19 cellular contexts compared by ENCODE assay signal in genomic region chr19:33329727-33330126, GRCh38. TPM values are rescaled to one million over a fixed set of nuclear protein-coding genes. Genes with fewer than 3 reads are reported as not detected.
DNase-seq lines count a peak whose midpoint lies in the region; ATAC-seq, FAIRE-seq and TF ChIP-seq lines count a peak whose summit lies in the region.
"Had no signal": no experiment of that assay in that cellular context is flagged by ENCODE, and none has a peak within 500 bp of the region (broad histone marks: within the 10 kb centered on the region; RNA-seq: fewer than 3 reads in every experiment).

No MANE protein-coding gene starts in this region.

- no peak for TF ChIP-seq POLR2A in A549 (IDR thresholded peaks at IDR 0.05; ENCODE audit: low read length)
- no peak for TF ChIP-seq POLR2A in GM12892 (IDR thresholded peaks at IDR 0.05; ENCODE audit: low read depth, low read length)

- H3K4me2 ChIP-seq in A549, result no peak overlapping the region

- DNase-seq in A549 (ENCODE audit: low read depth in 1 of 2, low spot score in 1 of 2) (no peak), GF-D8 (lab: John Stamatoyannopoulos, UW) (peak; percentile 19), MV-4-11 (lab: John Stamatoyannopoulos, UW) (peak; percentile 81), SKM-1 treated with dmso at 0.1 percent for 144 hours (lab: John Stamatoyannopoulos, UW; ENCODE audit: unreplicated experiment) (peak; percentile 70), OCI-M2 (lab: John Stamatoyannopoulos, UW; ENCODE audit: unreplicated experiment) (no peak), GM12892 (ENCODE audit: insufficient read length) (no peak), SW 1271 (lab: John Stamatoyannopoulos, UW) (no peak)
- no peak for DNase-seq in activated CD4-positive, alpha-beta T cell treated with anti-CD3 and anti-CD28 coated beads, Interleukin-2, amount 50 U/mL, for 1 hour
- DNase-seq: C1 segment of cervical spinal cord, DMS 273 treated with DMSO at 0.1 percent for 48 hours, H9, IMR-90, Karpas-422, MG63, NCI-H1694 treated with DMSO at 0.1 percent for 48 hours, NCI-H226, NCI-H524 treated with DMSO at 0.1 percent for 48 hours, SJCRH30 had no signal

- WGBS in A549 (ENCODE audit: missing lambda C conversion rate), result 54% methylated on average over 5 of the region's 5 CpGs

- CTCF ChIA-PET in A549 (lab: Yijun Ruan, JAX), result interaction anchor here (1.2 to 2.3 kb wide), 3 partner anchors 12 to 19 kb away, joined by 4 to 8 read pairs (median 5); no protein-coding TSS in a partner anchor

- TF ChIP-seq RAD21 in A549 (conservative IDR thresholded peaks at IDR 0.05 in 1 of 2, IDR thresholded peaks at IDR 0.05 in 1 of 2), result no peak

- peak; percentile 86 for FAIRE-seq in A549 (lab: Jason Lieb, UNC)
- no peak for FAIRE-seq in GM12892 (lab: Jason Lieb, UNC)
- FAIRE-seq: G401.6 had no signal

- TF ChIP-seq EP300 in A549 (IDR thresholded peaks at IDR 0.05), result no peak

- 0 out of 6 replicates have a peak, but pooled peaks of 1 of the 2 experiments have one; percentile 6 for ATAC-seq in A549

- TF ChIP-seq CTCF in A549 (IDR thresholded peaks at IDR 0.05), result no peak

- H3K27ac ChIP-seq in A549, result no peak overlapping the region
- H3K27ac ChIP-seq: SJCRH30 had no signal

- POLR2A ChIA-PET in A549 (lab: Yijun Ruan, JAX), result no interaction called here

- no peak overlapping the region for H3K4me3 ChIP-seq in A549
- H3K4me3 ChIP-seq: MG63, SJCRH30 had no signal

- H3K9me3 ChIP-seq in A549, result peaks cover 16% of the 10 kb centered on the region
- H3K9me3 ChIP-seq: MG63 had no signal

- H3K4me1 ChIP-seq in A549, result peaks cover 3% of the 10 kb centered on the region; the same call in 1 of the 3 replicates
- H3K4me1 ChIP-seq: SJCRH30 had no signal

TF ChIP-seq in A549, 52 proteins besides CTCF, POLR2A, EP300 and RAD21:
- no peak for TF ChIP-seq ATOH8 (CRISPR knock-in tag; IDR thresholded peaks at IDR 0.05; ENCODE audit: low read depth)
- TF ChIP-seq MAFK (IDR thresholded peaks at IDR 0.05; ENCODE audit: partially characterized antibody), result no peak
- TF ChIP-seq RFX5 (IDR thresholded peaks at IDR 0.05), result no peak
TF ChIP-seq in A549: peak in this region for 0.

RNA-seq across cellular contexts. Expression of gene CEBPA, which starts 27.4 kb away (rescaled TPM):
- 3.5 and 4.3 TPM in 2 replicates for polyA plus RNA-seq in A549 (2011; rRNA removed)
- 4.5 and 6.6 TPM in 2 replicates for polyA plus RNA-seq in A549 (2012; cell fraction: cytosol; rRNA removed)
- polyA plus RNA-seq in A549 (2012; cell fraction: nucleus; rRNA removed), result 3.8 and 4.5 TPM in 2 replicates
- polyA plus RNA-seq in A549 (2017; fragmentation: RNase III; extraction: RNeasy Plus Mini Kit Qiagen cat#74134 plus additional on column Dnase treatment), result 6.2 to 6.6 TPM (median 6.3 TPM) in 3 replicates
- 5.2 and 5.7 TPM in 2 replicates for polyA minus RNA-seq in A549 (2011; rRNA and poly(A)+ RNA removed)
- not detected for polyA plus RNA-seq in GM12892 (2012; ENCODE audit: missing spikeins)

RNA-seq across cellular contexts. Expression of gene CEBPG, which starts 43.8 kb away (rescaled TPM):
- polyA plus RNA-seq in A549 (2011; rRNA removed) (104 and 138 TPM in 2 replicates), A549 (2017; fragmentation: RNase III; extraction: RNeasy Plus Mini Kit Qiagen cat#74134 plus additional on column Dnase treatment) (34.0 to 35.7 TPM (median 34.3 TPM) in 3 replicates)
- 25.7 and 27.7 TPM in 2 replicates for polyA plus RNA-seq in A549 (2012; cell fraction: cytosol; rRNA removed)
- polyA plus RNA-seq in A549 (2012; cell fraction: nucleus; rRNA removed), result 11.1 and 12.8 TPM in 2 replicates
- polyA minus RNA-seq in A549 (2011; rRNA and poly(A)+ RNA removed), result 62.1 and 64.8 TPM in 2 replicates
- polyA plus RNA-seq in GM12892 (2012; ENCODE audit: missing spikeins), result 11.4 TPM

Comparison
In these comparisons a context has a peak if more than half of its experiments do, and no peak if none do; other contexts are left out.
1. DNase-seq: peak in GF-D8 (single experiment), MV-4-11 (single experiment) and SKM-1 treated with dmso at 0.1 percent for 144 hours (single experiment); none in A549 (0 of 2), activated CD4-positive, alpha-beta T cell treated with anti-CD3 and anti-CD28 coated beads, Interleukin-2, amount 50 U/mL, for 1 hour (single experiment), OCI-M2 (single experiment), GM12892 (single experiment) and SW 1271 (0 of 2).